11 cellular contexts compared by ENCODE assay signal in genomic region chr12:95648990-95649791, GRCh38.
DNase-seq lines count a peak whose midpoint lies in the region; ATAC-seq, FAIRE-seq and TF ChIP-seq lines count a peak whose summit lies in the region.
"Had no signal": no experiment of that assay in that cellular context is flagged by ENCODE, and none has a peak within 500 bp of the region (broad histone marks: within the 10 kb centered on the region; RNA-seq: fewer than 3 reads in every experiment).

No MANE protein-coding gene starts in this region.

- no peaks in the 10 kb centered on the region for H3K36me3 ChIP-seq in kidney (ENCODE audit: control insufficient read depth in 1 of 2, insufficient read depth in 2 of 2, low read length in 2 of 2)

- no peak overlapping the region for H3K9ac ChIP-seq in kidney (ENCODE audit: low read length in 2 of 2)

- peak; percentile 80 to 83 for ATAC-seq in A549
- no peak for ATAC-seq in GM21390 (IDR thresholded peaks at IDR 0.05; ENCODE audit: unreplicated experiment)
- ATAC-seq in HG02938 (IDR thresholded peaks at IDR 0.05; ENCODE audit: unreplicated experiment): no peak
- ATAC-seq: stimulated activated naive B cell treated with anti-CD40 and anti-IgM and Interleukin-4, amounts not matched to agents 10 μg/mL and 1 μg/mL and 100 μg/mL, for 72 hours had no signal

- TF ChIP-seq CTCF in A549 (IDR thresholded peaks at IDR 0.05) (no peak), kidney (IDR thresholded peaks at IDR 0.05; ENCODE audit: borderline replicate concordance, extremely low read depth, insufficient read depth) (no peak)

- DNase-seq in A549 (ENCODE audit: low read depth in 1 of 2, low spot score in 1 of 2): peak; percentile 76 to 91
- peak; percentile 17 for DNase-seq in HK-2 (ENCODE audit: unreplicated experiment)
- peak; percentile 88 to 97 for DNase-seq in T47D (ENCODE audit: low read depth in 1 of 2, low spot score in 1 of 2)
- DNase-seq in kidney: peak; percentile 78
- no peak for DNase-seq in activated T-cell treated with anti-CD3 and anti-CD28 coated beads, Interleukin-2, amount 50 U/mL, for 48 hours
- no peak for DNase-seq in GM19239 (ENCODE audit: insufficient read length, low spot score)
- DNase-seq: NCI-H2171; stimulated activated naive B cell treated with anti-CD40 and anti-IgM and Interleukin-4, amounts not matched to agents 10 μg/mL and 1 μg/mL and 100 μg/mL, for 72 hours had no signal

- POLR2A ChIA-PET in A549 (lab: Yijun Ruan, JAX): interaction anchor here (0.6 kb wide), 1 partner anchor 22 kb away, joined by 4 read pairs; no protein-coding TSS in a partner anchor

- H3K27ac ChIP-seq in A549 (peak overlapping the region; percentile 85 to 89), kidney (ENCODE audit: low read depth in 2 of 2, low read length in 2 of 2) (peak overlapping the region; percentile 29 to 84)

- peak; percentile 7 for FAIRE-seq in A549 (lab: Jason Lieb, UNC)
- no peak for FAIRE-seq in kidney (lab: Jason Lieb, UNC)
- FAIRE-seq in GM19239 (lab: Jason Lieb, UNC): no peak
- FAIRE-seq: islet of Langerhans had no signal

- peaks cover 55% of the 10 kb centered on the region for H3K4me1 ChIP-seq in A549
- peaks cover 5 to 24% of the 10 kb centered on the region in 2 donors for H3K4me1 ChIP-seq in kidney (ENCODE audit: control insufficient read depth in 1 of 2, insufficient read depth in 1 of 2, low read depth in 1 of 2, low read length in 2 of 2)

- peak; percentile 73 to 91; a peak in 4 of 5 replicates for TF ChIP-seq EP300 in A549 (IDR thresholded peaks at IDR 0.05)

- no peak overlapping the region for H3K4me3 ChIP-seq in A549
- no peak overlapping the region for H3K4me3 ChIP-seq in kidney (ENCODE audit: low read length in 2 of 2)

- CTCF ChIA-PET in A549 (lab: Yijun Ruan, JAX): interaction anchor here (0.6 to 2.9 kb wide), 3 partner anchors 10 to 73 kb away, joined by 3 to 14 read pairs (median 3); no protein-coding TSS in a partner anchor

- intact Hi-C loops in kidney (cut with DNase I): no loop called here

- 37% methylated on average over 9 of the region's 9 CpGs for WGBS in A549 (ENCODE audit: missing lambda C conversion rate)

- no peak for TF ChIP-seq POLR2A in A549 (IDR thresholded peaks at IDR 0.05; ENCODE audit: low read length)

- H3K4me2 ChIP-seq in A549: peak overlapping the region; percentile 31

- H3K9me3 ChIP-seq in A549 (no peaks in the 10 kb centered on the region), kidney (ENCODE audit: control insufficient read depth in 1 of 2, low read length in 2 of 2) (no peaks in the 10 kb centered on the region)

- in situ Hi-C loops in T47D (cut with HindIII; ENCODE audit: low pct_unique_long_range_greater_than_20kb, low sequenced_read_pairs): no loop called here

- peak; percentile 13 to 25; a peak in 3 of 5 replicates for TF ChIP-seq RAD21 in A549 (conservative IDR thresholded peaks at IDR 0.05 in 1 of 2, IDR thresholded peaks at IDR 0.05 in 1 of 2)

TF ChIP-seq in A549, 52 proteins besides CTCF, POLR2A, EP300 and RAD21:
- peak; percentile 59 for TF ChIP-seq RARB (CRISPR knock-in tag; IDR thresholded peaks at IDR 0.05)
- TF ChIP-seq KDM5A (IDR thresholded peaks at IDR 0.05): no peak
- no peak for TF ChIP-seq CHD4 (IDR thresholded peaks at IDR 0.05; ENCODE audit: borderline replicate concordance)
- peak; percentile 30; the same call in 1 of the 2 replicates for TF ChIP-seq ESRRA (IDR thresholded peaks at IDR 0.05; ENCODE audit: borderline replicate concordance, low read length)
- no peak for TF ChIP-seq CBX8 (IDR thresholded peaks at IDR 0.05)
- peak; percentile 77 for TF ChIP-seq HEYL (CRISPR knock-in tag; IDR thresholded peaks at IDR 0.05)
- TF ChIP-seq ZNF302 (CRISPR knock-in tag; IDR thresholded peaks at IDR 0.05): 0 out of 2 replicates have a peak, but pooled peaks have one; percentile 52
- TF ChIP-seq MAFK (IDR thresholded peaks at IDR 0.05; ENCODE audit: partially characterized antibody): peak; percentile 2
- TF ChIP-seq POLR2AphosphoS2 (conservative IDR thresholded peaks at IDR 0.05; ENCODE audit: low read length): no peak
- peak; percentile 57 for TF ChIP-seq JUNB (IDR thresholded peaks at IDR 0.05)
- TF ChIP-seq EHMT2 (IDR thresholded peaks at IDR 0.05; ENCODE audit: low read depth): no peak
- TF ChIP-seq CBX2 (IDR thresholded peaks at IDR 0.05; ENCODE audit: borderline replicate concordance, low read depth): no peak
- peak; percentile 46; the same call in 1 of the 2 replicates for TF ChIP-seq EHF (CRISPR knock-in tag; IDR thresholded peaks at IDR 0.05)
- no peak for TF ChIP-seq FOSL2 (IDR thresholded peaks at IDR 0.05)
- TF ChIP-seq FOSL2 (CRISPR knock-in tag; IDR thresholded peaks at IDR 0.05): peak; percentile 88
- TF ChIP-seq FOXS1 (CRISPR knock-in tag; IDR thresholded peaks at IDR 0.05): 0 out of 2 replicates have a peak, but pooled peaks have one; percentile 24
- TF ChIP-seq HES2 (IDR thresholded peaks at IDR 0.05): no peak
- TF ChIP-seq HOXB5 (CRISPR knock-in tag; IDR thresholded peaks at IDR 0.05): peak; percentile 97
- TF ChIP-seq ZSCAN20 (CRISPR knock-in tag; IDR thresholded peaks at IDR 0.05): peak; percentile 71; the same call in 1 of the 2 replicates
- peak; percentile 16 to 57; a peak in 2 of 4 replicates for TF ChIP-seq CEBPB (IDR thresholded peaks at IDR 0.05)
- no peak for TF ChIP-seq CHD2 (IDR thresholded peaks at IDR 0.05; ENCODE audit: low read length, partially characterized antibody)
- peak; percentile 44 to 81; a peak in 2 of 5 replicates for TF ChIP-seq JUN (IDR thresholded peaks at IDR 0.05)
- TF ChIP-seq, protein P1, sequence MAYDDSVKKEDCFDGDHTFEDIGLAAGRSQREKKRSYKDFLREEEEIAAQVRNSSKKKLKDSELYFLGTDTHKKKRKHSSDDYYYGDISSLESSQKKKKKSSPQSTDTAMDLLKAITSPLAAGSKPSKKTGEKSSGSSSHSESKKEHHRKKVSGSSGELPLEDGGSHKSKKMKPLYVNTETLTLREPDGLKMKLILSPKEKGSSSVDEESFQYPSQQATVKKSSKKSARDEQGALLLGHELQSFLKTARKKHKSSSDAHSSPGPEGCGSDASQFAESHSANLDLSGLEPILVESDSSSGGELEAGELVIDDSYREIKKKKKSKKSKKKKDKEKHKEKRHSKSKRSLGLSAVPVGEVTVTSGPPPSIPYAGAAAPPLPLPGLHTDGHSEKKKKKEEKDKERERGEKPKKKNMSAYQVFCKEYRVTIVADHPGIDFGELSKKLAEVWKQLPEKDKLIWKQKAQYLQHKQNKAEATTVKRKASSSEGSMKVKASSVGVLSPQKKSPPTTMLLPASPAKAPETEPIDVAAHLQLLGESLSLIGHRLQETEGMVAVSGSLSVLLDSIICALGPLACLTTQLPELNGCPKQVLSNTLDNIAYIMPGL (CRISPR knock-in tag; IDR thresholded peaks at IDR 0.05; ENCODE audit: borderline replicate concordance): no peak
- TF ChIP-seq, protein P2, sequence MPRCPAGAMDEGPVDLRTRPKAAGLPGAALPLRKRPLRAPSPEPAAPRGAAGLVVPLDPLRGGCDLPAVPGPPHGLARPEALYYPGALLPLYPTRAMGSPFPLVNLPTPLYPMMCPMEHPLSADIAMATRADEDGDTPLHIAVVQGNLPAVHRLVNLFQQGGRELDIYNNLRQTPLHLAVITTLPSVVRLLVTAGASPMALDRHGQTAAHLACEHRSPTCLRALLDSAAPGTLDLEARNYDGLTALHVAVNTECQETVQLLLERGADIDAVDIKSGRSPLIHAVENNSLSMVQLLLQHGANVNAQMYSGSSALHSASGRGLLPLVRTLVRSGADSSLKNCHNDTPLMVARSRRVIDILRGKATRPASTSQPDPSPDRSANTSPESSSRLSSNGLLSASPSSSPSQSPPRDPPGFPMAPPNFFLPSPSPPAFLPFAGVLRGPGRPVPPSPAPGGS (IDR thresholded peaks at IDR 0.05): peak; percentile 43; the same call in 1 of the 3 replicates
- TF ChIP-seq ATOH8 (CRISPR knock-in tag; IDR thresholded peaks at IDR 0.05; ENCODE audit: low read depth): 0 out of 2 replicates have a peak, but pooled peaks have one; percentile 54
- TF ChIP-seq, protein P3, sequence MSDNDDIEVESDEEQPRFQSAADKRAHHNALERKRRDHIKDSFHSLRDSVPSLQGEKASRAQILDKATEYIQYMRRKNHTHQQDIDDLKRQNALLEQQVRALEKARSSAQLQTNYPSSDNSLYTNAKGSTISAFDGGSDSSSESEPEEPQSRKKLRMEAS (IDR thresholded peaks at IDR 0.05): peak; percentile 73
- TF ChIP-seq GATA3 (IDR thresholded peaks at IDR 0.05; ENCODE audit: borderline replicate concordance): peak; percentile 92
- TF ChIP-seq PBX3 (IDR thresholded peaks at IDR 0.05): peak; percentile 79
TF ChIP-seq in A549: peak in this region for 18.

Comparison
In these comparisons a context has a peak if more than half of its experiments do, and no peak if none do; other contexts are left out.
1. ATAC-seq: peak in A549 (2 of 2); none in GM21390 (single experiment) and HG02938 (single experiment).
2. DNase-seq: peak in A549 (2 of 2), HK-2 (single experiment), T47D (2 of 2) and kidney (single experiment); none in activated T-cell treated with anti-CD3 and anti-CD28 coated beads, Interleukin-2, amount 50 U/mL, for 48 hours (0 of 2) and GM19239 (single experiment).